8 cellular contexts compared by ENCODE assay signal in genomic region chr4:25233737-25234389, GRCh38. TPM values are rescaled to one million over a fixed set of nuclear protein-coding genes. Genes with fewer than 3 reads are reported as not detected.
DNase-seq lines count a peak whose midpoint lies in the region; ATAC-seq lines count a peak whose summit lies in the region.

Gene PI4K2B, plus strand, starts transcription at chr4:25234033. Its CDS starts 131 bp downstream, at chr4:25234164.

- H3K27me3 Mint-ChIP-seq in activated CD8-positive, alpha-beta memory T cell treated with anti-CD3 and anti-CD28 coated beads, Interleukin-2, amount 10 ng/mL, durations not matched to agents 7 days and 5 days = no peaks in the 10 kb centered on the region

- peaks cover 36% of the 10 kb centered on the region for H3K4me1 Mint-ChIP-seq in activated CD8-positive, alpha-beta memory T cell treated with anti-CD3 and anti-CD28 coated beads, Interleukin-2, amount 10 ng/mL, durations not matched to agents 7 days and 5 days

- peak within 1 kb of the TSS; percentile 96 for H3K27ac Mint-ChIP-seq in activated CD8-positive, alpha-beta memory T cell treated with anti-CD3 and anti-CD28 coated beads, Interleukin-2, amount 10 ng/mL, durations not matched to agents 7 days and 5 days

- peak within 1 kb of the TSS; percentile 93 for H3K4me3 Mint-ChIP-seq in activated CD8-positive, alpha-beta memory T cell treated with anti-CD3 and anti-CD28 coated beads, Interleukin-2, amount 10 ng/mL, durations not matched to agents 7 days and 5 days

- H3K4me1 ChIP-seq in endocrine pancreas (ENCODE audit: control insufficient read depth, insufficient read depth, low read length) (peaks cover 7% of the 10 kb centered on the region), mesodermal cell (ENCODE audit: control insufficient read depth, insufficient read depth, low read length, poor library complexity, severe bottlenecking) (no peaks in the 10 kb centered on the region)

- H3K36me3 ChIP-seq in endocrine pancreas (ENCODE audit: control insufficient read depth, insufficient read depth, low read length) = no peaks in the 10 kb centered on the region
- H3K36me3 ChIP-seq in mesodermal cell (ENCODE audit: control insufficient read depth, insufficient read depth, low read length) = no peaks in the 10 kb centered on the region

- H3K9me3 Mint-ChIP-seq in activated CD8-positive, alpha-beta memory T cell treated with anti-CD3 and anti-CD28 coated beads, Interleukin-2, amount 10 ng/mL, durations not matched to agents 7 days and 5 days (ENCODE audit: low read depth) = peaks cover 16% of the 10 kb centered on the region

- no peaks in the 10 kb centered on the region for H3K27me3 ChIP-seq in endocrine pancreas (ENCODE audit: control insufficient read depth, insufficient read depth, low read length)

- 1% methylated on average over 39 to 52 of the region's 72 CpGs for WGBS in mesodermal cell (ENCODE audit: insufficient coverage in 2 of 2), 2 experiments

- H3K9me3 ChIP-seq in endocrine pancreas (ENCODE audit: control insufficient read depth, low read length) = no peaks in the 10 kb centered on the region
- peaks cover 21% of the 10 kb centered on the region for H3K9me3 ChIP-seq in mesodermal cell (ENCODE audit: control insufficient read depth, low read length)

- peak within 1 kb of the TSS; percentile 94 for H3K9ac ChIP-seq in endocrine pancreas (ENCODE audit: control insufficient read depth, insufficient read depth, low read length)

- H3K36me3 Mint-ChIP-seq in activated CD8-positive, alpha-beta memory T cell treated with anti-CD3 and anti-CD28 coated beads, Interleukin-2, amount 10 ng/mL, durations not matched to agents 7 days and 5 days = peaks cover 63% of the 10 kb centered on the region

- CTCF ChIA-PET in activated CD8-positive, alpha-beta memory T cell treated with anti-CD3 and anti-CD28 coated beads, Interleukin-2, amount 10 ng/mL, durations not matched to agents 7 days and 5 days (lab: Charles Lee) = interaction anchor here (1.2 to 4.0 kb wide), 5 partner anchors 10 to 143 kb away, joined by 5 to 30 read pairs (median 5); partner anchors contain the start of genes ANAPC4, SEPSECS and ZCCHC4

- DNase-seq in COR-L47 (lab: John Stamatoyannopoulos, UW) (peak; percentile 94), HUDEP-2 (lab: John Stamatoyannopoulos, UW; ENCODE audit: unreplicated experiment in 76 of 76) (peak in 75 of 76 experiments; percentile 6 to 95 (median 84)), NOMO-1 treated with dmso at 0.1 percent for 144 hours (lab: John Stamatoyannopoulos, UW; ENCODE audit: unreplicated experiment) (peak; percentile 70)
- peak; percentile 94 for DNase-seq in activated CD8-positive, alpha-beta memory T cell treated with anti-CD3 and anti-CD28 coated beads, Interleukin-2, amount 10 ng/mL, durations not matched to agents 7 days and 5 days
- DNase-seq in stimulated activated CD8-positive, alpha-beta memory T cell treated with anti-CD3 and anti-CD28 coated beads, Interleukin-15, amount 100 ng/mL, for 48 hours (ENCODE audit: low read depth in 2 of 2) = peak; percentile 90 to 91

- H3K4me3 ChIP-seq in endocrine pancreas (ENCODE audit: control insufficient read depth, insufficient read depth, low read length) = peak within 1 kb of the TSS; percentile 98
- H3K4me3 ChIP-seq in mesodermal cell (ENCODE audit: extremely low read depth, insufficient read depth, low read length, poor library complexity, severe bottlenecking) = peak within 1 kb of the TSS; percentile 82

- H3K27ac ChIP-seq in mesodermal cell (ENCODE audit: low read depth, low read length, severe bottlenecking) = peak within 1 kb of the TSS; percentile 46

- ATAC-seq in GM21381 (IDR thresholded peaks at IDR 0.05; ENCODE audit: unreplicated experiment) = peak; percentile 74
- peak; percentile 85 for ATAC-seq in activated CD8-positive, alpha-beta memory T cell treated with anti-CD3 and anti-CD28 coated beads, Interleukin-2, amount 10 ng/mL, durations not matched to agents 7 days and 5 days

RNA-seq across cellular contexts. Expression of gene PI4K2B, which starts in this region (rescaled TPM):
- total RNA-seq in activated CD8-positive, alpha-beta memory T cell treated with anti-CD3 and anti-CD28 coated beads, Interleukin-2, amount 10 ng/mL, durations not matched to agents 7 days and 5 days = 10 to 100 TPM; 42.2 to 55.2 TPM
- 14.7 TPM for polyA plus RNA-seq in mesodermal cell (2013, experiment 1 of 2)
- 16.7 TPM for polyA plus RNA-seq in mesodermal cell (2013, experiment 2 of 2)

Comparison
In these comparisons a context has a peak if more than half of its experiments do, and no peak if none do; other contexts are left out.
1. Peak in every context shown above with its lines: DNase-seq, ATAC-seq, H3K4me3 ChIP-seq and H3K27ac ChIP-seq.